Comparison of ENCODE assay signal across 3 cellular contexts in the genomic region with DNA sequence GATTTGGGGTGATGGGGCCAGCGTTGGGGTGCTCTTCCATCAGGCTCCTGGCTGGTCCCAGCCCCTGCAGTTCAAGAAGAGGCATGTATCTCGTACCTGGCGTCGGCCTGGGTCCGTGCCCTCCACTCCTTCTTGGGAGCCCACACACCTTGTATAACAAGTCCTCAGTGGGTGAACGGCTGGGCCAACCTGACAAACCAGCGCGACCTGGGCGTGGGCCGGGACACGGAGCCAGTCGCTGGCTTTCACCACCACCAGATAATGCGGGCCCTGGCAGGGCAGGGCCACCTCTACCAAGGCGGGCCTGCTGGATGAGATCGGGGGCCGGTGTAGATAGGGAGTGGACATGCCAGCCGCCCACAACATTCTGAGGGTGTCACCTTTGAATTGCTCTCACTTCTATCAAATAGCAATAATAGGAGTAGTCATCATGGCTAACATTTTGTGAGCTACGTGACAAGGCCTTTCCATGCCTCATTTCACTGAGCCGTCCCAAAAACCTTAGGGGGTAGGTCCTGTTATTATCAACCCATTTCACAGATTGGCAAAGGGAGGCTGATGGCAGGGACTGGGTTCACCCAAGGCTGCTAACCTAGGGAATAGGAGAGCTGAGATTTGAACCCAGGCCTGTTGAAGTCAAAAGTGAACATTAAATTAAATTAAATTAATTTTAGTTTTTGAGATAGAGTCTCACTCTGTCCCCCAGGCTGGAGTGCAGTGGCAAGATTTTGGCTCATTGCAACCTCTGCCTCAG.
TF ChIP-seq lines count a peak whose summit lies in the region.

No MANE protein-coding gene starts in this region.

TF ChIP-seq in HepG2, 621 proteins besides CTCF, POLR2A, EP300 and RAD21:
- TF ChIP-seq ZNF629 (CRISPR knock-in tag; conservative IDR thresholded peaks at IDR 0.05), result peak; percentile 60
- TF ChIP-seq ZNF143 (CRISPR knock-in tag; IDR thresholded peaks at IDR 0.05), result no peak

TF ChIP-seq in SK-N-SH treated with all-trans-retinoic acid at 6 μM for 48 hours, 23 proteins besides CTCF, POLR2A, EP300 and RAD21:
- TF ChIP-seq ZNF565 (CRISPR knock-in tag; conservative IDR thresholded peaks at IDR 0.05; ENCODE audit: low read depth) (no peak), ZNF8 (CRISPR knock-in tag; IDR thresholded peaks at IDR 0.05) (no peak), BACH2 (CRISPR knock-in tag; IDR thresholded peaks at IDR 0.05; ENCODE audit: borderline replicate concordance) (no peak), ESRRG (CRISPR knock-in tag; IDR thresholded peaks at IDR 0.05) (no peak), OSR1 (CRISPR knock-in tag; IDR thresholded peaks at IDR 0.05) (no peak), SNAI2 (CRISPR knock-in tag; IDR thresholded peaks at IDR 0.05) (no peak), RARB (CRISPR knock-in tag; IDR thresholded peaks at IDR 0.05) (no peak), PPARA (CRISPR knock-in tag; IDR thresholded peaks at IDR 0.05; ENCODE audit: borderline replicate concordance) (no peak), CSDC2 (CRISPR knock-in tag; IDR thresholded peaks at IDR 0.05) (no peak), ARNTL (CRISPR knock-in tag; IDR thresholded peaks at IDR 0.05; ENCODE audit: borderline replicate concordance, low read depth) (no peak), ZC3H10 (CRISPR knock-in tag; IDR thresholded peaks at IDR 0.05) (no peak), ZFP30 (CRISPR knock-in tag; IDR thresholded peaks at IDR 0.05) (no peak), TOX (CRISPR knock-in tag; IDR thresholded peaks at IDR 0.05; ENCODE audit: borderline replicate concordance) (no peak), GLIS3 (CRISPR knock-in tag; IDR thresholded peaks at IDR 0.05) (no peak), ZFP3 (CRISPR knock-in tag; IDR thresholded peaks at IDR 0.05) (no peak)
- TF ChIP-seq, protein P1, sequence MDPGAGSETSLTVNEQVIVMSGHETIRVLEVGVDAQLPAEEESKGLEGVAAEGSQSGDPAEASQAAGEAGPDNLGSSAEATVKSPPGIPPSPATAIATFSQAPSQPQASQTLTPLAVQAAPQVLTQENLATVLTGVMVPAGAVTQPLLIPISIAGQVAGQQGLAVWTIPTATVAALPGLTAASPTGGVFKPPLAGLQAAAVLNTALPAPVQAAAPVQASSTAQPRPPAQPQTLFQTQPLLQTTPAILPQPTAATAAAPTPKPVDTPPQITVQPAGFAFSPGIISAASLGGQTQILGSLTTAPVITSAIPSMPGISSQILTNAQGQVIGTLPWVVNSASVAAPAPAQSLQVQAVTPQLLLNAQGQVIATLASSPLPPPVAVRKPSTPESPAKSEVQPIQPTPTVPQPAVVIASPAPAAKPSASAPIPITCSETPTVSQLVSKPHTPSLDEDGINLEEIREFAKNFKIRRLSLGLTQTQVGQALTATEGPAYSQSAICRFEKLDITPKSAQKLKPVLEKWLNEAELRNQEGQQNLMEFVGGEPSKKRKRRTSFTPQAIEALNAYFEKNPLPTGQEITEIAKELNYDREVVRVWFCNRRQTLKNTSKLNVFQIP (CRISPR knock-in tag; IDR thresholded peaks at IDR 0.05; ENCODE audit: borderline replicate concordance, low read depth), result no peak
- TF ChIP-seq, protein P2, sequence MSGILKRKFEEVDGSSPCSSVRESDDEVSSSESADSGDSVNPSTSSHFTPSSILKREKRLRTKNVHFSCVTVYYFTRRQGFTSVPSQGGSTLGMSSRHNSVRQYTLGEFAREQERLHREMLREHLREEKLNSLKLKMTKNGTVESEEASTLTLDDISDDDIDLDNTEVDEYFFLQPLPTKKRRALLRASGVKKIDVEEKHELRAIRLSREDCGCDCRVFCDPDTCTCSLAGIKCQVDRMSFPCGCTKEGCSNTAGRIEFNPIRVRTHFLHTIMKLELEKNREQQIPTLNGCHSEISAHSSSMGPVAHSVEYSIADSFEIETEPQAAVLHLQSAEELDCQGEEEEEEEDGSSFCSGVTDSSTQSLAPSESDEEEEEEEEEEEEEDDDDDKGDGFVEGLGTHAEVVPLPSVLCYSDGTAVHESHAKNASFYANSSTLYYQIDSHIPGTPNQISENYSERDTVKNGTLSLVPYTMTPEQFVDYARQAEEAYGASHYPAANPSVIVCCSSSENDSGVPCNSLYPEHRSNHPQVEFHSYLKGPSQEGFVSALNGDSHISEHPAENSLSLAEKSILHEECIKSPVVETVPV (CRISPR knock-in tag; IDR thresholded peaks at IDR 0.05), result no peak
- TF ChIP-seq, protein P3, sequence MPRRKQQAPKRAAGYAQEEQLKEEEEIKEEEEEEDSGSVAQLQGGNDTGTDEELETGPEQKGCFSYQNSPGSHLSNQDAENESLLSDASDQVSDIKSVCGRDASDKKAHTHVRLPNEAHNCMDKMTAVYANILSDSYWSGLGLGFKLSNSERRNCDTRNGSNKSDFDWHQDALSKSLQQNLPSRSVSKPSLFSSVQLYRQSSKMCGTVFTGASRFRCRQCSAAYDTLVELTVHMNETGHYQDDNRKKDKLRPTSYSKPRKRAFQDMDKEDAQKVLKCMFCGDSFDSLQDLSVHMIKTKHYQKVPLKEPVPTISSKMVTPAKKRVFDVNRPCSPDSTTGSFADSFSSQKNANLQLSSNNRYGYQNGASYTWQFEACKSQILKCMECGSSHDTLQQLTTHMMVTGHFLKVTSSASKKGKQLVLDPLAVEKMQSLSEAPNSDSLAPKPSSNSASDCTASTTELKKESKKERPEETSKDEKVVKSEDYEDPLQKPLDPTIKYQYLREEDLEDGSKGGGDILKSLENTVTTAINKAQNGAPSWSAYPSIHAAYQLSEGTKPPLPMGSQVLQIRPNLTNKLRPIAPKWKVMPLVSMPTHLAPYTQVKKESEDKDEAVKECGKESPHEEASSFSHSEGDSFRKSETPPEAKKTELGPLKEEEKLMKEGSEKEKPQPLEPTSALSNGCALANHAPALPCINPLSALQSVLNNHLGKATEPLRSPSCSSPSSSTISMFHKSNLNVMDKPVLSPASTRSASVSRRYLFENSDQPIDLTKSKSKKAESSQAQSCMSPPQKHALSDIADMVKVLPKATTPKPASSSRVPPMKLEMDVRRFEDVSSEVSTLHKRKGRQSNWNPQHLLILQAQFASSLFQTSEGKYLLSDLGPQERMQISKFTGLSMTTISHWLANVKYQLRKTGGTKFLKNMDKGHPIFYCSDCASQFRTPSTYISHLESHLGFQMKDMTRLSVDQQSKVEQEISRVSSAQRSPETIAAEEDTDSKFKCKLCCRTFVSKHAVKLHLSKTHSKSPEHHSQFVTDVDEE (CRISPR knock-in tag; IDR thresholded peaks at IDR 0.05), result no peak
- TF ChIP-seq, protein P4, sequence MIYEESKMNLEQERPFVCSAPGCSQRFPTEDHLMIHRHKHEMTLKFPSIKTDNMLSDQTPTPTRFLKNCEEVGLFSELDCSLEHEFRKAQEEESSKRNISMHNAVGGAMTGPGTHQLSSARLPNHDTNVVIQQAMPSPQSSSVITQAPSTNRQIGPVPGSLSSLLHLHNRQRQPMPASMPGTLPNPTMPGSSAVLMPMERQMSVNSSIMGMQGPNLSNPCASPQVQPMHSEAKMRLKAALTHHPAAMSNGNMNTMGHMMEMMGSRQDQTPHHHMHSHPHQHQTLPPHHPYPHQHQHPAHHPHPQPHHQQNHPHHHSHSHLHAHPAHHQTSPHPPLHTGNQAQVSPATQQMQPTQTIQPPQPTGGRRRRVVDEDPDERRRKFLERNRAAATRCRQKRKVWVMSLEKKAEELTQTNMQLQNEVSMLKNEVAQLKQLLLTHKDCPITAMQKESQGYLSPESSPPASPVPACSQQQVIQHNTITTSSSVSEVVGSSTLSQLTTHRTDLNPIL (CRISPR knock-in tag; IDR thresholded peaks at IDR 0.05; ENCODE audit: low read depth), result no peak

TF ChIP-seq in WTC11, 78 proteins besides CTCF, POLR2A, EP300 and RAD21:
- TF ChIP-seq GRHL2 (CRISPR knock-in tag; IDR thresholded peaks at IDR 0.05; ENCODE audit: insufficient replicate concordance, severe bottlenecking) (no peak), SMAD3 (CRISPR knock-in tag; IDR thresholded peaks at IDR 0.05; ENCODE audit: borderline replicate concordance) (no peak), EMX1 (CRISPR knock-in tag; IDR thresholded peaks at IDR 0.05) (no peak), SOX15 (CRISPR knock-in tag; IDR thresholded peaks at IDR 0.05) (no peak), ZNF219 (CRISPR knock-in tag; IDR thresholded peaks at IDR 0.05; ENCODE audit: borderline replicate concordance) (no peak)
- TF ChIP-seq, protein P5, sequence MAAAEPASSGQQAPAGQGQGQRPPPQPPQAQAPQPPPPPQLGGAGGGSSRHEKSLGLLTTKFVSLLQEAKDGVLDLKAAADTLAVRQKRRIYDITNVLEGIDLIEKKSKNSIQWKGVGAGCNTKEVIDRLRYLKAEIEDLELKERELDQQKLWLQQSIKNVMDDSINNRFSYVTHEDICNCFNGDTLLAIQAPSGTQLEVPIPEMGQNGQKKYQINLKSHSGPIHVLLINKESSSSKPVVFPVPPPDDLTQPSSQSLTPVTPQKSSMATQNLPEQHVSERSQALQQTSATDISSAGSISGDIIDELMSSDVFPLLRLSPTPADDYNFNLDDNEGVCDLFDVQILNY (CRISPR knock-in tag; IDR thresholded peaks at IDR 0.05), result no peak
- TF ChIP-seq, protein P6, sequence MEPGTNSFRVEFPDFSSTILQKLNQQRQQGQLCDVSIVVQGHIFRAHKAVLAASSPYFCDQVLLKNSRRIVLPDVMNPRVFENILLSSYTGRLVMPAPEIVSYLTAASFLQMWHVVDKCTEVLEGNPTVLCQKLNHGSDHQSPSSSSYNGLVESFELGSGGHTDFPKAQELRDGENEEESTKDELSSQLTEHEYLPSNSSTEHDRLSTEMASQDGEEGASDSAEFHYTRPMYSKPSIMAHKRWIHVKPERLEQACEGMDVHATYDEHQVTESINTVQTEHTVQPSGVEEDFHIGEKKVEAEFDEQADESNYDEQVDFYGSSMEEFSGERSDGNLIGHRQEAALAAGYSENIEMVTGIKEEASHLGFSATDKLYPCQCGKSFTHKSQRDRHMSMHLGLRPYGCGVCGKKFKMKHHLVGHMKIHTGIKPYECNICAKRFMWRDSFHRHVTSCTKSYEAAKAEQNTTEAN (CRISPR knock-in tag; IDR thresholded peaks at IDR 0.05), result no peak
